Comparison of ENCODE assay signal across 12 cellular contexts in the genomic region with DNA sequence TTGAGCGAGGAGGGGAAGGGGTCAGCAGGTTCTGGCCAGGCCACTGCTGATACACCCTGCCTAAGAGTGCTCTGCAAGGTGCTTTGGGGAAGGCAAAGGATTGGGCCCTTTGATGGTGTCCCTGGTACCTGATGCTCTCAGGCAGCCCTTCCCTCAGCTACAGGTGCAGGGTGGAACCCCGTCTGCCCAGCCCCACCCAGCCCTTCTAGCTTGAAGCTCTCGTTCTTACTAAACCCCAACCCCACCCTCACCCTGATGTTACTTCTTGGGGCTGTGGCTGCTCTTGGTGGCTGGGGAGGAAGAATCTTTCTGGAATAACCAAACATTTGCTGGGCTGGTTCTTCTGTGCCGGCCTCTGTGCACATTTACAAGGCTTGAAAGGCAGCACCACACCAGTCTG. TPM values are rescaled to one million over a fixed set of nuclear protein-coding genes. Genes with fewer than 3 reads are reported as not detected.
DNase-seq lines count a peak whose midpoint lies in the region; ATAC-seq and TF ChIP-seq lines count a peak whose summit lies in the region.
"Had no signal": no experiment of that assay in that cellular context is flagged by ENCODE, and none has a peak within 500 bp of the region (broad histone marks: within the 10 kb centered on the region; RNA-seq: fewer than 3 reads in every experiment).

No MANE protein-coding gene starts in this region.

- H3K9me3 ChIP-seq in right lobe of liver (no peaks in the 10 kb centered on the region), subcutaneous abdominal adipose tissue (ENCODE audit: control insufficient read depth in 5 of 5, low read length in 5 of 5) (no peaks in the 10 kb centered on the region)
- H3K9me3 ChIP-seq: A549, pancreas had no signal

- H3K27me3 Mint-ChIP-seq in activated CD4-positive, alpha-beta T cell treated with anti-CD3 and anti-CD28 coated beads, Interleukin-2, amount 10 ng/mL, durations not matched to agents 7 days and 5 days: no peaks in the 10 kb centered on the region

- H3K9ac ChIP-seq in subcutaneous abdominal adipose tissue (ENCODE audit: low read length in 5 of 5): peak overlapping the region in 4 of 5 donors; percentile 56 to 87 (median 64)

- no peak for TF ChIP-seq POLR2A in right lobe of liver (IDR thresholded peaks at IDR 0.05)

- H3K27ac ChIP-seq in right lobe of liver (peak overlapping the region; percentile 40 to 93 (median 76)), subcutaneous abdominal adipose tissue (ENCODE audit: low read depth, low read length) (peak overlapping the region; percentile 92)

- peak; percentile 41 for DNase-seq in activated CD4-positive, alpha-beta T cell treated with anti-CD3 and anti-CD28 coated beads, Interleukin-2, amount 10 ng/mL, durations not matched to agents 7 days and 5 days
- DNase-seq in activated CD4-positive, alpha-beta T cell treated with anti-CD3 and anti-CD28 coated beads, Interleukin-2, amount 50 U/mL, for 48 hours: no peak
- DNase-seq in activated naive CD4-positive, alpha-beta T cell treated with anti-CD3 and anti-CD28 coated beads, Interleukin-2, amount 50 U/mL, for 72 hours (ENCODE audit: low spot score in 2 of 2): no peak
- no peak for DNase-seq in right lobe of liver
- no peak for DNase-seq in ACHN
- DNase-seq in NCI-H2227 treated with DMSO at 0.1 percent for 48 hours (lab: John Stamatoyannopoulos, UW): no peak
- no peak for DNase-seq in ureter (ENCODE audit: low spot score)
- DNase-seq: NCI-H187, WERI-Rb-1 had no signal

- H3K4me1 Mint-ChIP-seq in activated CD4-positive, alpha-beta T cell treated with anti-CD3 and anti-CD28 coated beads, Interleukin-2, amount 10 ng/mL, durations not matched to agents 7 days and 5 days: peaks cover 86% of the 10 kb centered on the region

- H3K4me1 ChIP-seq in right lobe of liver: peaks cover 0 to 89% (median 29%) of the 10 kb centered on the region in 4 donors
- peaks cover 33 to 98% (median 96%) of the 10 kb centered on the region in 5 donors for H3K4me1 ChIP-seq in subcutaneous abdominal adipose tissue (ENCODE audit: control insufficient read depth in 5 of 5, insufficient read depth in 5 of 5, low read length in 5 of 5)

- H3K9me3 Mint-ChIP-seq in activated CD4-positive, alpha-beta T cell treated with anti-CD3 and anti-CD28 coated beads, Interleukin-2, amount 10 ng/mL, durations not matched to agents 7 days and 5 days: no peaks in the 10 kb centered on the region
- no peaks in the 10 kb centered on the region for H3K9me3 Mint-ChIP-seq in activated naive CD4-positive, alpha-beta T cell treated with anti-CD3 and anti-CD28 coated beads, Interleukin-2, amount 50 U/mL, for 72 hours

- TF ChIP-seq CTCF in right lobe of liver (IDR thresholded peaks at IDR 0.05): no peak

- POLR2A ChIA-PET in activated CD4-positive, alpha-beta T cell treated with anti-CD3 and anti-CD28 coated beads, Interleukin-2, amount 10 ng/mL, durations not matched to agents 7 days and 5 days (lab: Charles Lee): no interaction called here

- no peak for ATAC-seq in activated naive CD4-positive, alpha-beta T cell treated with anti-CD3 and anti-CD28 coated beads, Interleukin-2, amount 50 U/mL, for 72 hours
- ATAC-seq in right lobe of liver: no peak
- ATAC-seq: A549 had no signal

- WGBS in right lobe of liver (ENCODE audit: insufficient coverage, low coverage, low lambda C conversion rate, missing lambda C conversion rate): 55% methylated on average over 2 of the region's 4 CpGs

- H3K27ac Mint-ChIP-seq in activated CD4-positive, alpha-beta T cell treated with anti-CD3 and anti-CD28 coated beads, Interleukin-2, amount 10 ng/mL, durations not matched to agents 7 days and 5 days: peak overlapping the region; percentile 87
- H3K27ac Mint-ChIP-seq in activated naive CD4-positive, alpha-beta T cell treated with anti-CD3 and anti-CD28 coated beads, Interleukin-2, amount 50 U/mL, for 72 hours: peak overlapping the region; percentile 90 to 97

- H3K4me3 ChIP-seq in right lobe of liver (no peak overlapping the region), subcutaneous abdominal adipose tissue (ENCODE audit: low read depth in 1 of 5, low read length in 5 of 5) (peak overlapping the region in 3 of 5 donors; percentile 39 to 48 (median 43))
- H3K4me3 ChIP-seq: A549, pancreas had no signal

- H3K4me3 Mint-ChIP-seq in activated CD4-positive, alpha-beta T cell treated with anti-CD3 and anti-CD28 coated beads, Interleukin-2, amount 10 ng/mL, durations not matched to agents 7 days and 5 days: peak overlapping the region; percentile 60

- in situ Hi-C loops in ACHN (cut with HindIII; ENCODE audit: low pct_ligation_motif_present, low pct_unique_long_range_greater_than_20kb, low sequenced_read_pairs): no loop called here

- H3K36me3 ChIP-seq in right lobe of liver (peaks cover 0 to 9% (median 0%) of the 10 kb centered on the region in 4 donors), subcutaneous abdominal adipose tissue (ENCODE audit: control insufficient read depth in 5 of 5, insufficient read depth in 5 of 5, low read length in 5 of 5) (peaks cover 0 to 25% (median 17%) of the 10 kb centered on the region in 5 donors)
- H3K36me3 ChIP-seq: pancreas had no signal

- peaks cover 47% of the 10 kb centered on the region for H3K36me3 Mint-ChIP-seq in activated CD4-positive, alpha-beta T cell treated with anti-CD3 and anti-CD28 coated beads, Interleukin-2, amount 10 ng/mL, durations not matched to agents 7 days and 5 days (ENCODE audit: low read depth)
- peaks cover 11 to 22% of the 10 kb centered on the region in 2 donors for H3K36me3 Mint-ChIP-seq in activated naive CD4-positive, alpha-beta T cell treated with anti-CD3 and anti-CD28 coated beads, Interleukin-2, amount 50 U/mL, for 72 hours

- H3K27me3 ChIP-seq in right lobe of liver (no peaks in the 10 kb centered on the region), subcutaneous abdominal adipose tissue (ENCODE audit: control insufficient read depth in 5 of 5, insufficient read depth in 4 of 5, low read length in 5 of 5) (no peaks in the 10 kb centered on the region)
- H3K27me3 ChIP-seq: pancreas had no signal

- intact Hi-C loops in right lobe of liver (cut with DNase I): no loop called here

- CTCF ChIA-PET in activated CD4-positive, alpha-beta T cell treated with anti-CD3 and anti-CD28 coated beads, Interleukin-2, amount 10 ng/mL, durations not matched to agents 7 days and 5 days (lab: Charles Lee): interaction anchor here (0.9 to 13.3 kb wide), 4 partner anchors 12 to 18 kb away, joined by 3 to 212 read pairs (median 10); no protein-coding TSS in a partner anchor

RNA-seq across cellular contexts. Expression of a gene that starts 6.4 kb away (rescaled TPM):
- total RNA-seq in activated CD4-positive, alpha-beta T cell treated with anti-CD3 and anti-CD28 coated beads, Interleukin-2, amount 10 ng/mL, durations not matched to agents 7 days and 5 days: 100 to 1,000 TPM; 489 to 524 TPM
- 100 to 1,000 TPM; 313 to 349 TPM for total RNA-seq in activated naive CD4-positive, alpha-beta T cell treated with anti-CD3 and anti-CD28 coated beads, Interleukin-2, amount 50 U/mL, for 72 hours
- total RNA-seq in right lobe of liver: 100 to 1,000 TPM in 2 of 6 experiments, 10 to 100 TPM in 4; 73.3 to 125 (median 98.7) TPM
- 222 TPM for total RNA-seq in ureter

RNA-seq across cellular contexts. Expression of a gene that starts 26.6 kb away (rescaled TPM):
- under 1 TPM; 0.37 to 0.60 TPM for total RNA-seq in activated CD4-positive, alpha-beta T cell treated with anti-CD3 and anti-CD28 coated beads, Interleukin-2, amount 10 ng/mL, durations not matched to agents 7 days and 5 days
- total RNA-seq in activated naive CD4-positive, alpha-beta T cell treated with anti-CD3 and anti-CD28 coated beads, Interleukin-2, amount 50 U/mL, for 72 hours: 1 to 10 TPM in 1 of 2 donors, under 1 TPM in 1; 0.77 to 4.1 TPM
- total RNA-seq in right lobe of liver (1 to 10 TPM; 1.7 to 4.5 (median 2.6) TPM), ureter (18.2 TPM)

RNA-seq across cellular contexts. Expression of a gene that starts 36.5 kb away (rescaled TPM):
- total RNA-seq in activated CD4-positive, alpha-beta T cell treated with anti-CD3 and anti-CD28 coated beads, Interleukin-2, amount 10 ng/mL, durations not matched to agents 7 days and 5 days: not detected
- total RNA-seq in activated naive CD4-positive, alpha-beta T cell treated with anti-CD3 and anti-CD28 coated beads, Interleukin-2, amount 50 U/mL, for 72 hours: not detected
- total RNA-seq in right lobe of liver (not detected), ureter (not detected)

RNA-seq across cellular contexts. Expression of a gene that starts 37.3 kb away (rescaled TPM):
- total RNA-seq in activated CD4-positive, alpha-beta T cell treated with anti-CD3 and anti-CD28 coated beads, Interleukin-2, amount 10 ng/mL, durations not matched to agents 7 days and 5 days: not detected
- total RNA-seq in activated naive CD4-positive, alpha-beta T cell treated with anti-CD3 and anti-CD28 coated beads, Interleukin-2, amount 50 U/mL, for 72 hours: not detected
- 100 to 1,000 TPM in 4 of 6 experiments, 10 to 100 TPM in 2; 77.7 to 311 (median 190) TPM for total RNA-seq in right lobe of liver
- total RNA-seq in ureter: 0.34 TPM

RNA-seq across cellular contexts. Expression of a gene that starts 49.9 kb away (rescaled TPM):
- total RNA-seq in activated CD4-positive, alpha-beta T cell treated with anti-CD3 and anti-CD28 coated beads, Interleukin-2, amount 10 ng/mL, durations not matched to agents 7 days and 5 days: 10 to 100 TPM; 59.4 to 66.0 TPM
- 100 to 1,000 TPM in 1 of 2 donors, 10 to 100 TPM in 1; 63.8 to 100 TPM for total RNA-seq in activated naive CD4-positive, alpha-beta T cell treated with anti-CD3 and anti-CD28 coated beads, Interleukin-2, amount 50 U/mL, for 72 hours
- total RNA-seq in right lobe of liver: 10 to 100 TPM; 40.8 to 71.0 (median 56.3) TPM
- 104 TPM for total RNA-seq in ureter

Comparison
In these comparisons a context has a peak if more than half of its experiments do, and no peak if none do; other contexts are left out.
1. H3K4me3 ChIP-seq: peak in subcutaneous abdominal adipose tissue (3 of 5); none in right lobe of liver (0 of 3).